Comparison of ENCODE assay signal across 20 cellular contexts in the genomic region with DNA sequence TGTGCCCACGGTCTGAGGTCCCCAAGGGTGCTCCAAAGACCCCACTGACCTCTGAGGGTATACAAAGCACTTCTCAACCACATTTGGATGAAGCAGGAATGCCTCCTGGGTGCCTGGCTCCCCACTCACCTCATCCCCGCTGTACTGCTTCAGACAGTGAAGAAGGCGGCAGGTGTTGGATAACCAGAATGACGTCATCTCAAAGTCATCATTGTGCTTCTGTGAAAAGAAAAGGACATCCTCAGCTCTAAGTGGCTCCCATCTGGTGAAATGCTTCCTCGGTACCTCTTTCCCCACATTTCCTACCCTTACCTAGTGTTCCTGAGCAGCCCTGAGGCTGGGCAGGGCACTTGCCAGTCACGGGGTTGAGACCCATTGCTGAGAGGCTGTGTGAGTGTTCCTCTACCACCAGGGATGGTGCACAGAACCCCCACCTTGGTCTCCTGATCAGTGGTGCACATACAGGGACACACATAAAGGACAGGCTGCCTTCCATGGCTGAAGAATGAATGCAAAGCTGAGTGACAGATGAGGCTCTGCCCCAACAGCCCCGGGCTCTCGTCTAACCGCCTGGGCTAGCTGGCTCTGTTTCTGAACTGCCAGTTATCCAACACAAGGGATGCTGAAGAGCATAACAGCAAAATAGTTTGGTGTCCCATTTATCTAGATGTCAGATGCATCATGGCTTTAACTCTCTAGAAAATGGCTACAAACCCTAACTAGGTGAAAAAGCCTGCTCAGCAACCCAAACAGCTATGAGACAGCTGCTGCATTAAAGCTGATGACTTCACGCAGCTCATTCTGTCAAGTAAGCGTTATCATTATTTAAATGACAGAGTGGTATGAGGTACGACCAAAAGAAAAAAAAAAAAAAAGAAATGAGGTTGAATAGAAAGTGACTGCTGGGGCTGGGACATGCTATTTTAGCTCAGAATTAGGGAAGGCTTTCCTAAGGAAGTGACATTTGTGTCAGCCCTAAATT. TPM values are rescaled to one million over a fixed set of nuclear protein-coding genes. Genes with fewer than 3 reads are reported as not detected.
A peak's percentile ranks its signal among the peaks of the same experiment; 100 is the strongest.
DNase-seq lines count a peak whose midpoint lies in the region; ATAC-seq and TF ChIP-seq lines count a peak whose summit lies in the region.
"Had no signal": no experiment of that assay in that cellular context is flagged by ENCODE, and none has a peak within 500 bp of the region (broad histone marks: within the 10 kb centered on the region; RNA-seq: fewer than 3 reads in every experiment).

No MANE protein-coding gene starts in this region.

- no peaks in the 10 kb centered on the region for H3K36me3 ChIP-seq in neural cell (ENCODE audit: insufficient read depth, low read length)
- no peaks in the 10 kb centered on the region for H3K36me3 ChIP-seq in PC-3 (ENCODE audit: low read depth, low read length)

- H3K27ac ChIP-seq in neural cell (ENCODE audit: low read length) (peak overlapping the region; percentile 48), PC-3 (ENCODE audit: low read length) (no peak overlapping the region)
- H3K27ac ChIP-seq: C4-2B, RWPE1 had no signal

- TF ChIP-seq CTCF in neural cell (IDR thresholded peaks at IDR 0.05; ENCODE audit: poor library complexity, severe bottlenecking): peak; percentile 19
- TF ChIP-seq CTCF in PC-3 (conservative IDR thresholded peaks at IDR 0.05; ENCODE audit: low read depth, low read length): no peak

- H3K4me1 ChIP-seq in PC-3 (ENCODE audit: insufficient read depth, low read length): peaks cover 20% of the 10 kb centered on the region

- H3K9me3 ChIP-seq in neural cell (ENCODE audit: low read length): no peaks in the 10 kb centered on the region
- H3K9me3 ChIP-seq in PC-3 (ENCODE audit: low read length): no peaks in the 10 kb centered on the region

- H3K9me2 ChIP-seq in neural cell (ENCODE audit: insufficient read depth, low read length): no peaks in the 10 kb centered on the region
- H3K9me2 ChIP-seq in PC-3 (replicated peaks; ENCODE audit: low read length): no peaks in the 10 kb centered on the region

- POLR2A ChIA-PET in PC-3 (lab: Charles Lee; ENCODE audit: unreplicated experiment): interaction anchor here (0.6 kb wide), 1 partner anchor 8 kb away, joined by 4 read pairs; no protein-coding TSS in a partner anchor

- no peak overlapping the region for H3K4me3 ChIP-seq in neural cell (ENCODE audit: low read length)
- H3K4me3 ChIP-seq in PC-3 (ENCODE audit: low read length): no peak overlapping the region

- H3K4me2 ChIP-seq in neural cell (ENCODE audit: low read length) (no peak overlapping the region), PC-3 (ENCODE audit: low read length) (no peak overlapping the region)

- TF ChIP-seq EP300 in neural cell (conservative IDR thresholded peaks at IDR 0.05; ENCODE audit: poor library complexity, severe bottlenecking): peak; percentile 56

- peak; percentile 77 for DNase-seq in DMS53 (lab: John Stamatoyannopoulos, UW)
- DNase-seq in DMS53 treated with DMSO at 0.1 percent for 48 hours (lab: John Stamatoyannopoulos, UW; ENCODE audit: unreplicated experiment): peak; percentile 39
- DNase-seq in RPMI8226: peak; percentile 37
- DNase-seq in PC-3: no peak
- no peak for DNase-seq in NCI-H748 (lab: John Stamatoyannopoulos, UW; ENCODE audit: unreplicated experiment)
- DNase-seq: AML-193, DND-41, HCEC 1CT, MM.1S, NCI-H1092, NCI-H2081 treated with DMSO at 0.1 percent for 48 hours, NCI-H446 treated with DMSO at 0.1 percent for 48 hours, NCI-H82, SIG-M5, T-cell had no signal

- no peak for ATAC-seq in PC-3
- no peak for ATAC-seq in HG03175 (IDR thresholded peaks at IDR 0.05; ENCODE audit: unreplicated experiment)
- ATAC-seq: SK-N-SH treated with all-trans-retinoic acid at 6 μM for 48 hours, T-cell had no signal

- CTCF ChIA-PET in PC-3 (lab: Charles Lee): no interaction called here

- peak overlapping the region; percentile 28 for H3K9ac ChIP-seq in neural cell (ENCODE audit: low read length)
- H3K9ac ChIP-seq in PC-3 (ENCODE audit: low read length): no peak overlapping the region

- H3F3A ChIP-seq in neural cell (ENCODE audit: insufficient read depth, low read length, poor library complexity, severe bottlenecking): no peaks in the 10 kb centered on the region
- H3F3A ChIP-seq in PC-3 (ENCODE audit: low read length, unreplicated experiment): no peaks in the 10 kb centered on the region

- no peaks in the 10 kb centered on the region for H3K27me3 ChIP-seq in neural cell (ENCODE audit: insufficient read depth, low read depth, low read length)
- H3K27me3 ChIP-seq in PC-3 (ENCODE audit: low read length): no peaks in the 10 kb centered on the region

- intact Hi-C loops in PC-3 (cut with micrococcal nuclease): no loop called here

- no peak for TF ChIP-seq RAD21 in neural cell (conservative IDR thresholded peaks at IDR 0.05)

- H2AFZ ChIP-seq in neural cell (ENCODE audit: low read depth, low read length) (no peak overlapping the region), PC-3 (ENCODE audit: low read length) (no peak overlapping the region)

- H3K79me2 ChIP-seq in neural cell (replicated peaks; ENCODE audit: insufficient read depth, low read length) (no peaks in the 10 kb centered on the region), PC-3 (ENCODE audit: low read length) (no peaks in the 10 kb centered on the region)

- no TSS peak for BruUV-seq in PC-3 (replicated peaks; lab: Mats Ljungman, UMichigan)

- H4K20me1 ChIP-seq in neural cell (ENCODE audit: insufficient read depth) (no peaks in the 10 kb centered on the region), PC-3 (ENCODE audit: low read length) (no peaks in the 10 kb centered on the region)

TF ChIP-seq in neural cell, 6 proteins besides CTCF, POLR2A, EP300 and RAD21:
- TF ChIP-seq POLR2AphosphoS5 (IDR thresholded peaks at IDR 0.05) (no peak), SMC3 (conservative IDR thresholded peaks at IDR 0.05; ENCODE audit: poor library complexity) (no peak)

RNA-seq across cellular contexts. Expression of a gene that starts 28.2 kb away (rescaled TPM):
- polyA plus RNA-seq in neural cell: 6.3 and 9.8 TPM in 2 replicates
- polyA minus RNA-seq in neural cell: 9.7 and 10.2 TPM in 2 replicates
- 6.5 and 7.1 TPM in 2 replicates for total RNA-seq in PC-3 (2014; rRNA removed)

Comparison
In these comparisons a context has a peak if more than half of its experiments do, and no peak if none do; other contexts are left out.
1. DNase-seq: peak in DMS53 (single experiment), DMS53 treated with DMSO at 0.1 percent for 48 hours (single experiment) and RPMI8226 (single experiment); none in PC-3 (single experiment) and NCI-H748 (single experiment).